ENCODE assay signal across 27 cellular contexts in the genomic region with DNA sequence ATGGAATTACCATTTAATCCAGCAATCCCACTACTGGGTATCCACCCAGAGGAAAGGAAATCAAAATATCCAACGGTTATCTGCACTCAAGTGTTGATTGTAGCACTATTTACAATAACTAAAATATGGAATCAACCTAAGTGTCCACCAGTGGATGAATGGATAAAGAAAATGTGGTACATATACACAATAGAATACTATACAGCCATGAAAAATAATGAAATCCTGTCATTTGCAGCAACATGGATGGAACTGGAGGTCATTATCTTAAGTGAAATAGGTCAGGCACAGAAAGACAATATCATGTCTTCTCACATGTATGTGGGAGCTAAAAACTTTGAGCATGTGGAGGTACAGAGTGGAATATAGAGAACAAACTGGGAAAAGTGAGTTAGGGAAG.
"Had no signal": no experiment of that assay in that cellular context is flagged by ENCODE, and none has a peak within 500 bp of the region (broad histone marks: within the 10 kb centered on the region; RNA-seq: fewer than 3 reads in every experiment).

No MANE protein-coding gene starts in this region.

- H3K4me3 Mint-ChIP-seq: dendritic cell treated with granulocyte-macrophage colony-stimulating factor and Interleukin-4, amounts not matched to agents 40 ng/mL and 50 ng/mL, for 4 days; effector memory CD8-positive, alpha-beta T cell had no signal

- H3K27ac ChIP-seq: colonic mucosa, coronary artery, dorsolateral prefrontal cortex, epithelial cell of prostate, esophagus muscularis mucosa, esophagus squamous epithelium, foreskin keratinocyte, gastrocnemius medialis, gastroesophageal sphincter, heart left ventricle, heart right ventricle, hepatocyte had no signal

- H3K27me3 Mint-ChIP-seq: dendritic cell treated with granulocyte-macrophage colony-stimulating factor and Interleukin-4, amounts not matched to agents 40 ng/mL and 50 ng/mL, for 4 days had no signal

- H3K4me2 ChIP-seq: hepatocyte had no signal

- H3K4me1 ChIP-seq: colonic mucosa, esophagus muscularis mucosa, esophagus squamous epithelium, foreskin keratinocyte, gastrocnemius medialis, gastroesophageal sphincter, heart left ventricle, heart right ventricle had no signal

- H2AFZ ChIP-seq: hepatocyte had no signal

- ATAC-seq: effector memory CD8-positive, alpha-beta T cell; esophagus mucosa; foreskin keratinocyte; gastrocnemius medialis; gastroesophageal sphincter; heart left ventricle; heart right ventricle had no signal

- H3K4me3 ChIP-seq: colonic mucosa, coronary artery, dorsolateral prefrontal cortex, esophagus muscularis mucosa, esophagus squamous epithelium, gastrocnemius medialis, gastroesophageal sphincter, heart left ventricle, heart right ventricle, hepatocyte had no signal

- H3K27ac Mint-ChIP-seq: dendritic cell treated with granulocyte-macrophage colony-stimulating factor and Interleukin-4, amounts not matched to agents 40 ng/mL and 50 ng/mL, for 4 days; effector memory CD8-positive, alpha-beta T cell had no signal

- DNase-seq: colonic mucosa; cortex of kidney; dermis blood vessel endothelial cell; dorsolateral prefrontal cortex; effector CD4-positive, alpha-beta T cell; effector CD8-positive, alpha-beta T cell; effector memory CD4-positive, alpha-beta T cell; effector memory CD8-positive, alpha-beta T cell; esophagus squamous epithelium; foreskin fibroblast; foreskin keratinocyte; foreskin melanocyte; gastrocnemius medialis; head of caudate nucleus; heart left ventricle; heart right ventricle; hippocampal formation had no signal

- H3K27me3 ChIP-seq: colonic mucosa, esophagus squamous epithelium, foreskin keratinocyte, gastrocnemius medialis, gastroesophageal sphincter, heart left ventricle, heart right ventricle, hepatocyte had no signal

- FAIRE-seq: colon, endothelial cell of umbilical vein, frontal cortex had no signal

- H3K9me3 ChIP-seq: colonic mucosa had no signal

- H3K36me3 ChIP-seq: colonic mucosa, esophagus muscularis mucosa, esophagus squamous epithelium, gastrocnemius medialis, gastroesophageal sphincter, heart left ventricle, heart right ventricle had no signal

- H3K79me2 ChIP-seq: hepatocyte had no signal
